1 cellular context compared by ENCODE assay signal in the genomic region with DNA sequence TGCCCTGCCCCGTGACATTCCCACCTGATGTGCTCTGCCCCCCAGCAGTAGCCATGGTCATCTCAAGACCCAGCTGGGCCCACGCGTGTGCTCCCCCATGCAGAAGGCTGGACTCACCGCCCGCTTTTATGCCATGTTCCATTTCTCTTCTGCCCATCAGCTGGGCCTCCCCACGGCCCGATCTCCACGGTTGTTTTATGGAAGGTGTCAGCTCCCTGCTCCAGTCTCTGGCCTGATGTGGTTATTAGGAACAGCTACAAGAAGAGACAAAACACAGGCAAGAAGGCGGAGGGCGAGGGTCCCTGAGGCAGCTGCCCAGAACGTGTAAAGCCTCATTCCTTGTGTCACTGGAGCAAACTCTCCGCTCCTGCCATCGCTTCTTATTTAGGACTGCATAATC.
TF ChIP-seq lines count a peak whose summit lies in the region.

No MANE protein-coding gene starts in this region.

TF ChIP-seq in GM23338, 12 proteins besides CTCF, POLR2A, EP300 and RAD21 (continued from another document):
- TF ChIP-seq, protein P1, sequence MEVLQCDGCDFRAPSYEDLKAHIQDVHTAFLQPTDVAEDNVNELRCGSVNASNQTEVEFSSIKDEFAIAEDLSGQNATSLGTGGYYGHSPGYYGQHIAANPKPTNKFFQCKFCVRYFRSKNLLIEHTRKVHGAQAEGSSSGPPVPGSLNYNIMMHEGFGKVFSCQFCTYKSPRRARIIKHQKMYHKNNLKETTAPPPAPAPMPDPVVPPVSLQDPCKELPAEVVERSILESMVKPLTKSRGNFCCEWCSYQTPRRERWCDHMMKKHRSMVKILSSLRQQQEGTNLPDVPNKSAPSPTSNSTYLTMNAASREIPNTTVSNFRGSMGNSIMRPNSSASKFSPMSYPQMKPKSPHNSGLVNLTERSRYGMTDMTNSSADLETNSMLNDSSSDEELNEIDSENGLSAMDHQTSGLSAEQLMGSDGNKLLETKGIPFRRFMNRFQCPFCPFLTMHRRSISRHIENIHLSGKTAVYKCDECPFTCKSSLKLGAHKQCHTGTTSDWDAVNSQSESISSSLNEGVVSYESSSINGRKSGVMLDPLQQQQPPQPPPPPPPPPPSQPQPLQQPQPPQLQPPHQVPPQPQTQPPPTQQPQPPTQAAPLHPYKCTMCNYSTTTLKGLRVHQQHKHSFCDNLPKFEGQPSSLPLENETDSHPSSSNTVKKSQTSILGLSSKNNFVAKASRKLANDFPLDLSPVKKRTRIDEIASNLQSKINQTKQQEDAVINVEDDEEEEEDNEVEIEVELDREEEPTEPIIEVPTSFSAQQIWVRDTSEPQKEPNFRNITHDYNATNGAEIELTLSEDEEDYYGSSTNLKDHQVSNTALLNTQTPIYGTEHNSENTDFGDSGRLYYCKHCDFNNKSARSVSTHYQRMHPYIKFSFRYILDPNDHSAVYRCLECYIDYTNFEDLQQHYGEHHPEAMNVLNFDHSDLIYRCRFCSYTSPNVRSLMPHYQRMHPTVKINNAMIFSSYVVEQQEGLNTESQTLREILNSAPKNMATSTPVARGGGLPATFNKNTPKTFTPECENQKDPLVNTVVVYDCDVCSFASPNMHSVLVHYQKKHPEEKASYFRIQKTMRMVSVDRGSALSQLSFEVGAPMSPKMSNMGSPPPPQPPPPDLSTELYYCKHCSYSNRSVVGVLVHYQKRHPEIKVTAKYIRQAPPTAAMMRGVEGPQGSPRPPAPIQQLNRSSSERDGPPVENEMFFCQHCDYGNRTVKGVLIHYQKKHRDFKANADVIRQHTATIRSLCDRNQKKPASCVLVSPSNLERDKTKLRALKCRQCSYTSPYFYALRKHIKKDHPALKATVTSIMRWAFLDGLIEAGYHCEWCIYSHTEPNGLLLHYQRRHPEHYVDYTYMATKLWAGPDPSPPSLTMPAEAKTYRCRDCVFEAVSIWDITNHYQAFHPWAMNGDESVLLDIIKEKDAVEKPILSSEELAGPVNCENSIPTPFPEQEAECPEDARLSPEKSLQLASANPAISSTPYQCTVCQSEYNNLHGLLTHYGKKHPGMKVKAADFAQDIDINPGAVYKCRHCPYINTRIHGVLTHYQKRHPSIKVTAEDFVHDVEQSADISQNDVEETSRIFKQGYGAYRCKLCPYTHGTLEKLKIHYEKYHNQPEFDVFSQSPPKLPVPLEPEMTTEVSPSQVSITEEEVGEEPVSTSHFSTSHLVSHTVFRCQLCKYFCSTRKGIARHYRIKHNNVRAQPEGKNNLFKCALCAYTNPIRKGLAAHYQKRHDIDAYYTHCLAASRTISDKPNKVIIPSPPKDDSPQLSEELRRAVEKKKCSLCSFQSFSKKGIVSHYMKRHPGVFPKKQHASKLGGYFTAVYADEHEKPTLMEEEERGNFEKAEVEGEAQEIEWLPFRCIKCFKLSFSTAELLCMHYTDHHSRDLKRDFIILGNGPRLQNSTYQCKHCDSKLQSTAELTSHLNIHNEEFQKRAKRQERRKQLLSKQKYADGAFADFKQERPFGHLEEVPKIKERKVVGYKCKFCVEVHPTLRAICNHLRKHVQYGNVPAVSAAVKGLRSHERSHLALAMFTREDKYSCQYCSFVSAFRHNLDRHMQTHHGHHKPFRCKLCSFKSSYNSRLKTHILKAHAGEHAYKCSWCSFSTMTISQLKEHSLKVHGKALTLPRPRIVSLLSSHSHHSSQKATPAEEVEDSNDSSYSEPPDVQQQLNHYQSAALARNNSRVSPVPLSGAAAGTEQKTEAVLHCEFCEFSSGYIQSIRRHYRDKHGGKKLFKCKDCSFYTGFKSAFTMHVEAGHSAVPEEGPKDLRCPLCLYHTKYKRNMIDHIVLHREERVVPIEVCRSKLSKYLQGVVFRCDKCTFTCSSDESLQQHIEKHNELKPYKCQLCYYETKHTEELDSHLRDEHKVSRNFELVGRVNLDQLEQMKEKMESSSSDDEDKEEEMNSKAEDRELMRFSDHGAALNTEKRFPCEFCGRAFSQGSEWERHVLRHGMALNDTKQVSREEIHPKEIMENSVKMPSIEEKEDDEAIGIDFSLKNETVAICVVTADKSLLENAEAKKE (CRISPR knock-in tag; IDR thresholded peaks at IDR 0.05), result no peak
TF ChIP-seq in GM23338: peak in this region for 0.
